ENCODE assay signal across 14 cellular contexts in genomic region chr15:63906266-63906584, GRCh38.
DNase-seq lines count a peak whose midpoint lies in the region; ATAC-seq and TF ChIP-seq lines count a peak whose summit lies in the region.
"Had no signal": no experiment of that assay in that cellular context is flagged by ENCODE, and none has a peak within 500 bp of the region (broad histone marks: within the 10 kb centered on the region; RNA-seq: fewer than 3 reads in every experiment).

No MANE protein-coding gene starts in this region.

- DNase-seq in heart right ventricle (no peak), Right ventricle myocardium superior (no peak), left lung (no peak), erythroblast (lab: John Stamatoyannopoulos, UW) (no peak), GOT3 (lab: John Stamatoyannopoulos, UW) (no peak)
- DNase-seq in activated CD8-positive, alpha-beta T cell treated with anti-CD3 and anti-CD28 coated beads for 36 hours, result no peak
- DNase-seq: effector CD8-positive, alpha-beta T cell; foreskin fibroblast; MG63 had no signal

- H3K27ac Mint-ChIP-seq in activated CD8-positive, alpha-beta T cell treated with anti-CD3 and anti-CD28 coated beads for 36 hours, result peak overlapping the region; percentile 69
- H3K27ac Mint-ChIP-seq: type B pancreatic cell had no signal

- H3K9me3 ChIP-seq in heart right ventricle (no peaks in the 10 kb centered on the region), left lung (no peaks in the 10 kb centered on the region), thymus (ENCODE audit: control insufficient read depth) (no peaks in the 10 kb centered on the region)
- H3K9me3 ChIP-seq: breast epithelium, MG63 had no signal

- intact Hi-C loops in heart right ventricle (cut with DNase I), result no loop called here
- intact Hi-C loops in Right ventricle myocardium superior (cut with DNase I), result no loop called here
- intact Hi-C loops in activated CD8-positive, alpha-beta T cell treated with anti-CD3 and anti-CD28 coated beads for 36 hours (cut with micrococcal nuclease), result no loop called here
- intact Hi-C loops in left lung (cut with DNase I), result no loop called here

- H3K27ac ChIP-seq in heart right ventricle (peak overlapping the region in 7 of 10 donors; percentile 3 to 83 (median 35)), left lung (peak overlapping the region; percentile 20 to 61), thymus (ENCODE audit: low read depth) (peak overlapping the region; percentile 31)
- H3K27ac ChIP-seq: SK-N-MC had no signal

- CTCF ChIA-PET in activated CD8-positive, alpha-beta T cell treated with anti-CD3 and anti-CD28 coated beads for 36 hours (lab: Charles Lee), result interaction anchor here (2.1 to 2.7 kb wide), 2 partner anchors 40 to 140 kb away, joined by 7 to 11 read pairs; partner anchors contain the start of gene DAPK2

- H3K36me3 ChIP-seq in heart right ventricle, result peaks cover 0 to 15% (median 0%) of the 10 kb centered on the region in 9 donors
- H3K36me3 ChIP-seq in left lung, result no peaks in the 10 kb centered on the region
- no peaks in the 10 kb centered on the region for H3K36me3 ChIP-seq in thymus (ENCODE audit: control insufficient read depth, insufficient read depth)
- H3K36me3 ChIP-seq: breast epithelium, MG63 had no signal

- TF ChIP-seq POLR2A in erythroblast (IDR thresholded peaks at IDR 0.05; ENCODE audit: low read length), result no peak

- ATAC-seq in heart right ventricle (peak in 3 of 8 donors; percentile 10 to 19 (median 14)), Right ventricle myocardium superior (ENCODE audit: poor library complexity) (no peak), left lung (no peak), GM21447 (IDR thresholded peaks at IDR 0.05; ENCODE audit: unreplicated experiment) (no peak)
- ATAC-seq in activated CD8-positive, alpha-beta T cell treated with anti-CD3 and anti-CD28 coated beads for 36 hours, result peak; percentile 64

- H3K27me3 Mint-ChIP-seq in activated CD8-positive, alpha-beta T cell treated with anti-CD3 and anti-CD28 coated beads for 36 hours, result no peaks in the 10 kb centered on the region

- H3K4me3 Mint-ChIP-seq in activated CD8-positive, alpha-beta T cell treated with anti-CD3 and anti-CD28 coated beads for 36 hours, result no peak overlapping the region
- H3K4me3 Mint-ChIP-seq: type B pancreatic cell had no signal

- TF ChIP-seq CTCF in heart right ventricle (IDR thresholded peaks at IDR 0.05) (no peak), left lung (IDR thresholded peaks at IDR 0.05) (no peak)
- TF ChIP-seq CTCF in activated CD8-positive, alpha-beta T cell treated with anti-CD3 and anti-CD28 coated beads for 36 hours (IDR thresholded peaks at IDR 0.05), result no peak

- H3K4me3 ChIP-seq in heart right ventricle (no peak overlapping the region), left lung (no peak overlapping the region), thymus (ENCODE audit: low read length) (no peak overlapping the region)
- H3K4me3 ChIP-seq: breast epithelium, MG63, SK-N-MC had no signal

- peaks cover 22% of the 10 kb centered on the region for H3K4me1 Mint-ChIP-seq in activated CD8-positive, alpha-beta T cell treated with anti-CD3 and anti-CD28 coated beads for 36 hours (ENCODE audit: low read depth)

- no peaks in the 10 kb centered on the region for H3K36me3 Mint-ChIP-seq in activated CD8-positive, alpha-beta T cell treated with anti-CD3 and anti-CD28 coated beads for 36 hours (ENCODE audit: low read depth)
- H3K36me3 Mint-ChIP-seq: type B pancreatic cell had no signal

- POLR2A ChIA-PET in activated CD8-positive, alpha-beta T cell treated with anti-CD3 and anti-CD28 coated beads for 36 hours (lab: Charles Lee), result no interaction called here

- H3K4me1 ChIP-seq in heart right ventricle (peaks cover 3 to 55% (median 26%) of the 10 kb centered on the region in 9 donors), left lung (peaks cover 5 to 16% of the 10 kb centered on the region in 2 donors), thymus (ENCODE audit: control insufficient read depth, insufficient read depth, low read length) (peaks cover 6% of the 10 kb centered on the region)

- no peaks in the 10 kb centered on the region for H3K9me3 Mint-ChIP-seq in activated CD8-positive, alpha-beta T cell treated with anti-CD3 and anti-CD28 coated beads for 36 hours
- H3K9me3 Mint-ChIP-seq: type B pancreatic cell had no signal

- H3K27me3 ChIP-seq in heart right ventricle (no peaks in the 10 kb centered on the region), left lung (no peaks in the 10 kb centered on the region), thymus (ENCODE audit: control insufficient read depth, insufficient read depth) (no peaks in the 10 kb centered on the region)
- H3K27me3 ChIP-seq: breast epithelium, MG63 had no signal

- 78 to 90% methylated on average over 4 of the region's 4 CpGs for WGBS in heart right ventricle, 2 donors
- WGBS in thymus, result 82% methylated on average over 4 of the region's 4 CpGs
